ENCODE assay signal across 26 cellular contexts in genomic region chr14:49786315-49786714, GRCh38.
"Had no signal": no experiment of that assay in that cellular context is flagged by ENCODE, and none has a peak within 500 bp of the region (broad histone marks: within the 10 kb centered on the region; RNA-seq: fewer than 3 reads in every experiment).

No MANE protein-coding gene starts in this region.

- H3K27ac Mint-ChIP-seq: dendritic cell treated with granulocyte-macrophage colony-stimulating factor and Interleukin-4, amounts not matched to agents 40 ng/mL and 50 ng/mL, for 4 days; endodermal cell; mesothelial cell of epicardium; nephron progenitor cell; type B pancreatic cell had no signal

- H3K27me3 Mint-ChIP-seq: dendritic cell treated with granulocyte-macrophage colony-stimulating factor and Interleukin-4, amounts not matched to agents 40 ng/mL and 50 ng/mL, for 4 days; naive B cell; type B pancreatic cell had no signal

- H3K4me3 Mint-ChIP-seq: dendritic cell treated with granulocyte-macrophage colony-stimulating factor and Interleukin-4, amounts not matched to agents 40 ng/mL and 50 ng/mL, for 4 days; endodermal cell; mesothelial cell of epicardium; nephron progenitor cell; stimulated activated effector memory CD8-positive, alpha-beta T cell treated with anti-CD3 and anti-CD28 coated beads, Interleukin-12 subunit alpha, Interleukin-12 subunit beta, amount 100 ng/mL, for 72 hours; type B pancreatic cell had no signal

- H3K4me1 Mint-ChIP-seq: endodermal cell; mesothelial cell of epicardium; nephron progenitor cell; stimulated activated effector memory CD8-positive, alpha-beta T cell treated with anti-CD3 and anti-CD28 coated beads, Interleukin-12 subunit alpha, Interleukin-12 subunit beta, amount 100 ng/mL, for 72 hours had no signal

- H3K9me3 ChIP-seq: colonic mucosa, esophagus muscularis mucosa, gastroesophageal sphincter, heart left ventricle, mucosa of descending colon, prostate gland, right atrium auricular region, sigmoid colon, testis, tibial artery had no signal

- H3K9me3 Mint-ChIP-seq: dendritic cell treated with granulocyte-macrophage colony-stimulating factor and Interleukin-4, amounts not matched to agents 40 ng/mL and 50 ng/mL, for 4 days; endodermal cell; mesothelial cell of epicardium; naive B cell; nephron progenitor cell; stimulated activated effector memory CD8-positive, alpha-beta T cell treated with anti-CD3 and anti-CD28 coated beads, Interleukin-12 subunit alpha, Interleukin-12 subunit beta, amount 100 ng/mL, for 72 hours; type B pancreatic cell had no signal

- ATAC-seq: foreskin keratinocyte; gastroesophageal sphincter; heart left ventricle; mucosa of descending colon; stimulated activated effector memory CD8-positive, alpha-beta T cell treated with anti-CD3 and anti-CD28 coated beads, Interleukin-12 subunit alpha, Interleukin-12 subunit beta, amount 100 ng/mL, for 72 hours; stimulated activated naive CD8-positive, alpha-beta T cell treated with anti-CD3 and anti-CD28 coated beads, Interleukin-15, Interleukin-2, amounts not matched to agents 100 U/mL and 50 U/mL, for 24 hours had no signal

- DNase-seq: colonic mucosa; effector CD8-positive, alpha-beta T cell; endodermal cell; foreskin keratinocyte; heart left ventricle; kidney; mesenchymal stem cell; mucosa of descending colon; naive B cell; nephron progenitor cell; nucleus accumbens; sigmoid colon; stimulated activated CD4-positive, alpha-beta T cell treated with anti-CD3 and anti-CD28 coated beads, Interleukin-2, amount 100 ng/mL, for 24 hours; stimulated activated CD4-positive, alpha-beta T cell treated with anti-CD3 and anti-CD28 coated beads, Interleukin-4, amount 100 ng/mL, for 24 hours; stimulated activated naive CD8-positive, alpha-beta T cell treated with anti-CD3 and anti-CD28 coated beads, Interleukin-15, Interleukin-2, amounts not matched to agents 100 U/mL and 50 U/mL, for 24 hours; substantia nigra; testis; tibial artery had no signal
